Comparison of ENCODE assay signal across 12 cellular contexts in the genomic region with DNA sequence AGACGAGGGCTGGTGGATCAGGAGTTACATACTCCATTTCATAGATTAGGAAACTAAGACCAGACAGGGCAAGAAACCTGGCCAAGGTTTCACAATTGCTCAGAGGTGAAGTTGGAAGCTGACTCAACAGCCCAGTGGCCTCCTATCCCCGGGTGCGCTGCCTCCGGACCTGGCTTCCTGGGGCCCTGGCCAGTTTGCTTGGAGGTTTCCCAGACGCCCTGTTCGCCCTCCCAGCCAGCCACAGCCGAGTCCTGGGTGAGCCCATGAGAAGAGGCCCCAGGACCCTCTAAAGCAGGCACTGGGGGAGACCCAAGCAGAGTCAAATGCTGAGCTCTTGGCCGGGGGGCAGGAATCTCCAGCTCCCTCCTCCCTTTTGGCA.
DNase-seq lines count a peak whose midpoint lies in the region; ATAC-seq and TF ChIP-seq lines count a peak whose summit lies in the region.
"Had no signal": no experiment of that assay in that cellular context is flagged by ENCODE, and none has a peak within 500 bp of the region (broad histone marks: within the 10 kb centered on the region; RNA-seq: fewer than 3 reads in every experiment).

No MANE protein-coding gene starts in this region.

- H3K18ac ChIP-seq in neuronal stem cell (ENCODE audit: low read length) = peak overlapping the region; percentile 83

- no peak overlapping the region for H3K4me3 Mint-ChIP-seq in endothelial cell (ENCODE audit: unreplicated experiment)
- H3K4me3 Mint-ChIP-seq: activated naive CD8-positive, alpha-beta T cell treated with anti-CD3 and anti-CD28 coated beads, Interleukin-2, amount 50 U/mL, for 24 hours had no signal

- DNase-seq in DND-41 = no peak
- peak; percentile 65 for DNase-seq in RPMI8226
- DNase-seq in epithelial cell of prostate (ENCODE audit: low read depth, low spot score) = no peak
- DNase-seq in neuronal stem cell (ENCODE audit: low spot score) = no peak
- no peak for DNase-seq in endothelial cell (ENCODE audit: low spot score)
- DNase-seq in stimulated activated CD4-positive, alpha-beta T cell treated with anti-CD3 and anti-CD28 coated beads, Interleukin-4, amount 100 ng/mL, for 24 hours = no peak
- DNase-seq: activated CD4-positive, alpha-beta T cell treated with anti-CD3 and anti-CD28 coated beads, Interleukin-2, amount 50 U/mL, for 4 hours; activated naive CD8-positive, alpha-beta T cell treated with anti-CD3 and anti-CD28 coated beads, Interleukin-2, amount 50 U/mL, for 24 hours; Karpas-422 had no signal

- H3K23ac ChIP-seq in neuronal stem cell (ENCODE audit: low read depth, low read length, poor library complexity) = peak overlapping the region; percentile 65

- no peaks in the 10 kb centered on the region for H4K20me1 ChIP-seq in DND-41 (ENCODE audit: insufficient read depth, low read length)

- H4K91ac ChIP-seq in neuronal stem cell (ENCODE audit: low read depth, low read length, poor library complexity) = no peak overlapping the region

- H3K27ac ChIP-seq in DND-41 (ENCODE audit: low read length) (peak overlapping the region; percentile 81), epithelial cell of prostate (peak overlapping the region; percentile 28), neuronal stem cell (replicated peaks; ENCODE audit: low read length) (no peak overlapping the region)

- H2AFZ ChIP-seq in DND-41 (ENCODE audit: low read depth, low read length) (peak overlapping the region; percentile 75), neuronal stem cell (ENCODE audit: low read length) (peak overlapping the region; percentile 71)

- H3K27me3 Mint-ChIP-seq in endothelial cell (ENCODE audit: unreplicated experiment) = peaks cover 7% of the 10 kb centered on the region

- H3K4me3 ChIP-seq in DND-41 (ENCODE audit: low read depth in 1 of 2, low read length in 2 of 2) = peak overlapping the region; percentile 9 to 57; a peak in 3 of 4 replicates
- H3K4me3 ChIP-seq in neuronal stem cell (ENCODE audit: low read length in 2 of 2) = no peak overlapping the region
- H3K4me3 ChIP-seq: lung had no signal

- no peak overlapping the region for H4K8ac ChIP-seq in neuronal stem cell (ENCODE audit: low read depth, low read length)

- peak overlapping the region; percentile 26 for H2BK120ac ChIP-seq in neuronal stem cell (ENCODE audit: low read depth, low read length)

- H2AK5ac ChIP-seq in neuronal stem cell (ENCODE audit: low read depth, low read length) = peak overlapping the region; percentile 39

- H3K9me3 ChIP-seq in DND-41 (ENCODE audit: insufficient read depth, low read length, severe bottlenecking) = no peaks in the 10 kb centered on the region
- no peaks in the 10 kb centered on the region for H3K9me3 ChIP-seq in neuronal stem cell (replicated peaks in 1 of 2; ENCODE audit: control insufficient read depth in 2 of 2, insufficient read depth in 1 of 2, low read depth in 1 of 2, low read length in 2 of 2)

- H3K9ac ChIP-seq in DND-41 (ENCODE audit: low read depth, low read length) (peak overlapping the region; percentile 58), neuronal stem cell (ENCODE audit: low read depth, low read length, poor library complexity) (no peak overlapping the region)

- peaks cover 13% of the 10 kb centered on the region for H3K4me1 Mint-ChIP-seq in endothelial cell (ENCODE audit: unreplicated experiment)
- H3K4me1 Mint-ChIP-seq: activated naive CD8-positive, alpha-beta T cell treated with anti-CD3 and anti-CD28 coated beads, Interleukin-2, amount 50 U/mL, for 24 hours had no signal

- H3K27me3 ChIP-seq in DND-41 (ENCODE audit: insufficient read depth, low read length, poor library complexity) = no peaks in the 10 kb centered on the region
- no peaks in the 10 kb centered on the region for H3K27me3 ChIP-seq in neuronal stem cell (ENCODE audit: control insufficient read depth in 3 of 3, insufficient read depth in 3 of 3, low read depth in 1 of 3, low read length in 3 of 3)

- no peaks in the 10 kb centered on the region for H3K36me3 Mint-ChIP-seq in endothelial cell (ENCODE audit: low read depth, unreplicated experiment)

- H2BK5ac ChIP-seq in neuronal stem cell (ENCODE audit: low read length) = no peak overlapping the region

- TF ChIP-seq CTCF in DND-41 (IDR thresholded peaks at IDR 0.05; ENCODE audit: borderline replicate concordance, extremely low read depth, low read length, poor library complexity, severe bottlenecking) (no peak), endothelial cell (IDR thresholded peaks at IDR 0.05; ENCODE audit: unreplicated experiment) (no peak)

- H3K36me3 ChIP-seq in DND-41 (ENCODE audit: insufficient read depth, low read length) = no peaks in the 10 kb centered on the region
- no peaks in the 10 kb centered on the region for H3K36me3 ChIP-seq in neuronal stem cell (replicated peaks in 1 of 2; ENCODE audit: control insufficient read depth in 2 of 2, insufficient read depth in 2 of 2, low read length in 2 of 2)

- peak overlapping the region; percentile 76 for H3K4me2 ChIP-seq in DND-41 (ENCODE audit: insufficient read depth, low read length)
- no peak overlapping the region for H3K4me2 ChIP-seq in neuronal stem cell (ENCODE audit: insufficient read depth, low read length, poor library complexity, severe bottlenecking)

- H3K27ac Mint-ChIP-seq in endothelial cell (ENCODE audit: unreplicated experiment) = no peak overlapping the region
- H3K27ac Mint-ChIP-seq: activated naive CD8-positive, alpha-beta T cell treated with anti-CD3 and anti-CD28 coated beads, Interleukin-2, amount 50 U/mL, for 24 hours had no signal

- H3K4me1 ChIP-seq in DND-41 (ENCODE audit: insufficient read depth, low read length) (peaks cover 37% of the 10 kb centered on the region), neuronal stem cell (ENCODE audit: control insufficient read depth in 2 of 2, insufficient read depth in 1 of 2, low read depth in 1 of 2, low read length in 2 of 2) (peaks cover 6 to 10% of the 10 kb centered on the region in 2 donors)

- no peak overlapping the region for H3K4ac ChIP-seq in neuronal stem cell (ENCODE audit: low read length)

- no peak overlapping the region for H3K14ac ChIP-seq in neuronal stem cell (ENCODE audit: low read length)

- no peak overlapping the region for H2BK12ac ChIP-seq in neuronal stem cell (ENCODE audit: low read length)

- H3K79me1 ChIP-seq in neuronal stem cell (ENCODE audit: low read depth, low read length) = no peaks in the 10 kb centered on the region

- H3K79me2 ChIP-seq in DND-41 (ENCODE audit: insufficient read depth, low read length) = no peaks in the 10 kb centered on the region

- no peak for ATAC-seq in DND-41 (ENCODE audit: insufficient read depth, low read depth)
- no peak for ATAC-seq in GM18858 (IDR thresholded peaks at IDR 0.05; ENCODE audit: unreplicated experiment)
- ATAC-seq in HG03469 (IDR thresholded peaks at IDR 0.05; ENCODE audit: unreplicated experiment) = no peak
- ATAC-seq: activated naive CD8-positive, alpha-beta T cell treated with anti-CD3 and anti-CD28 coated beads, Interleukin-2, amount 50 U/mL, for 24 hours had no signal

- H3K9me3 Mint-ChIP-seq in endothelial cell (ENCODE audit: unreplicated experiment) = no peaks in the 10 kb centered on the region
- H3K9me3 Mint-ChIP-seq: activated naive CD8-positive, alpha-beta T cell treated with anti-CD3 and anti-CD28 coated beads, Interleukin-2, amount 50 U/mL, for 24 hours had no signal

- peak overlapping the region; percentile 84 for H2BK15ac ChIP-seq in neuronal stem cell (ENCODE audit: low read length)

- WGBS in neuronal stem cell (ENCODE audit: extremely low coverage in 2 of 2, insufficient read length in 2 of 2, insufficient replicate concordance in 1 of 2), 2 donors = no CpG with 5 or more reads among the region's 8 CpGs

Comparison
In these comparisons a context has a peak if more than half of its experiments do, and no peak if none do; other contexts are left out.
1. H3K4me3 ChIP-seq: peak in DND-41 (2 of 2); none in neuronal stem cell (0 of 2).